Comparison of ENCODE assay signal across 19 cellular contexts in genomic region chr4:7942019-7942556, GRCh38.
"Had no signal": no experiment of that assay in that cellular context is flagged by ENCODE, and none has a peak within 500 bp of the region (broad histone marks: within the 10 kb centered on the region; RNA-seq: fewer than 3 reads in every experiment).

No MANE protein-coding gene starts in this region.

- DNase-seq: activated CD4-positive, alpha-beta T cell treated with anti-CD3 and anti-CD28 coated beads, Interleukin-2, amount 50 U/mL, for 4 hours; activated naive CD4-positive, alpha-beta T cell treated with Interleukin-2 at 50 U/mL for 16 hours; activated T-cell treated with anti-CD3 and anti-CD28 coated beads, Interleukin-2, amount 50 U/mL, for 4 hours; cortex of kidney; effector memory CD4-positive, alpha-beta T cell; heart right ventricle; mammary epithelial cell; stimulated activated CD4-positive, alpha-beta T cell treated with anti-CD3 and anti-CD28 coated beads, Interleukin-4, amount 100 ng/mL, for 1 hour; stimulated activated CD8-positive, alpha-beta memory T cell treated with anti-CD3 and anti-CD28 coated beads, Interleukin-4, amount 100 ng/mL, for 48 hours; stimulated activated naive CD8-positive, alpha-beta T cell treated with anti-CD3 and anti-CD28 coated beads, Interleukin-15, amount 100 ng/mL, for 72 hours had no signal

- H3K36me3 ChIP-seq: gastrocnemius medialis, heart right ventricle had no signal

- H3K9me3 Mint-ChIP-seq: activated T-cell treated with anti-CD3 and anti-CD28 coated beads, Interleukin-2, amount 50 U/mL, for 4 hours; central memory CD8-positive, alpha-beta T cell; natural killer cell treated with Interleukin-12 subunit alpha and Interleukin-12 subunit beta and Interleukin-15 and Interleukin-18, amount 100 ng/mL, for 72 hours; stimulated activated naive CD8-positive, alpha-beta T cell treated with anti-CD3 and anti-CD28 coated beads, Interleukin-15, amount 100 ng/mL, for 72 hours; T-helper 1 cell treated with Interleukin-12 subunit alpha and Interleukin-12 subunit beta and Interleukin-4 antibody, amounts not matched to agents 30 μg/mL and 1 μg/mL, for 36 hours had no signal

- H3K4me3 ChIP-seq: gastrocnemius medialis, heart right ventricle had no signal

- ATAC-seq: activated T-cell treated with anti-CD3 and anti-CD28 coated beads, Interleukin-2, amount 50 U/mL, for 4 hours; gastrocnemius medialis; heart right ventricle; left lobe of liver; natural killer cell treated with Interleukin-12 subunit alpha and Interleukin-12 subunit beta and Interleukin-15 and Interleukin-18, amount 100 ng/mL, for 72 hours; stimulated activated naive CD8-positive, alpha-beta T cell treated with anti-CD3 and anti-CD28 coated beads, Interleukin-15, amount 100 ng/mL, for 72 hours had no signal

- H3K27ac ChIP-seq: epithelial cell of prostate, gastrocnemius medialis, heart right ventricle had no signal

- H3K4me3 Mint-ChIP-seq: T-helper 1 cell treated with Interleukin-12 subunit alpha and Interleukin-12 subunit beta and Interleukin-4 antibody, amounts not matched to agents 30 μg/mL and 1 μg/mL, for 36 hours had no signal

- H3K36me3 Mint-ChIP-seq: brain; natural killer cell treated with Interleukin-12 subunit alpha and Interleukin-12 subunit beta and Interleukin-15 and Interleukin-18, amount 100 ng/mL, for 72 hours had no signal

- H3K9me3 ChIP-seq: gastrocnemius medialis, heart right ventricle had no signal

- H3K27me3 Mint-ChIP-seq: central memory CD8-positive, alpha-beta T cell had no signal

- H3K27ac Mint-ChIP-seq: stimulated activated naive CD8-positive, alpha-beta T cell treated with anti-CD3 and anti-CD28 coated beads, Interleukin-15, amount 100 ng/mL, for 72 hours; T-helper 1 cell treated with Interleukin-12 subunit alpha and Interleukin-12 subunit beta and Interleukin-4 antibody, amounts not matched to agents 30 μg/mL and 1 μg/mL, for 36 hours had no signal

- FAIRE-seq: islet of Langerhans, TTC549 had no signal
